ENCODE assay signal across 26 cellular contexts in the genomic region with DNA sequence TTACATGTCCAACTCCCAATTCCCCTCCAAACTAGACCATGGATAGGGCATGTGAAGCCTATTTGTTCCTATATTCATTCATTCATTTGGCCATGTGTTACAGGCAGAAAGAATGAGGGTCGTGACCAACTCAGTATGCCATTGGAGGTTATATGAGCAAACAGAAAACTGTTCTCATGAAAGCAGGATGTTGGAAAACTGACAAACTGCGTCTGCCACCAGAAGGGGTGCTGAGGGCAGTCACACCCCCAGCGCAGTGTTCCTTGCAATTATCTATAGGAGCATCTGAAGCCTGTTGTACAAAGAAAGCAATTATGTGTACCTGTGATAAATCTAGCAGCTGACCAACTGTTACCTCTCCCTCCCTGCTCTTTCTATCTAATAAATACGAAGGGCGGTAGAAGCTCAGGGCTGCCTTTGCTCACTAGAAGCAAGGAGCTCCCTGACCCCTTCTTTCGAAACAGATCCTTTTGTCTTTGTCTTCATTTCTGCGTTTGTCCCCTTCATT. TPM values are rescaled to one million over a fixed set of nuclear protein-coding genes. Genes with fewer than 3 reads are reported as not detected.
A peak's percentile ranks its signal among the peaks of the same experiment; 100 is the strongest.
DNase-seq lines count a peak whose midpoint lies in the region; ATAC-seq and TF ChIP-seq lines count a peak whose summit lies in the region.
"Had no signal": no experiment of that assay in that cellular context is flagged by ENCODE, and none has a peak within 500 bp of the region (broad histone marks: within the 10 kb centered on the region; RNA-seq: fewer than 3 reads in every experiment).

No MANE protein-coding gene starts in this region.

- H3K27ac ChIP-seq in colonic mucosa, result peak overlapping the region; percentile 89
- peak overlapping the region in 3 of 5 donors; percentile 18 to 61 (median 32) for H3K27ac ChIP-seq in stomach
- H3K27ac ChIP-seq: SJSA1, uterus had no signal

- no peaks in the 10 kb centered on the region for H3K27me3 Mint-ChIP-seq in activated CD8-positive, alpha-beta T cell treated with anti-CD3 and anti-CD28 coated beads, Interleukin-2, amount 10 ng/mL, durations not matched to agents 7 days and 5 days (ENCODE audit: low read depth)
- no peaks in the 10 kb centered on the region for H3K27me3 Mint-ChIP-seq in activated T-helper 2 cell treated with anti-CD3 and anti-CD28 coated beads, Interferon-gamma antibody, Interleukin-2, Interleukin-4, amounts not matched to agents 10 μg/mL and 5 μg/mL and 100 μg/mL, durations not matched to agents 14 hours and 24 hours and 36 hours (ENCODE audit: low read depth)
- H3K27me3 Mint-ChIP-seq: activated CD4-positive, alpha-beta T cell treated with anti-CD3 and anti-CD28 coated beads, Interleukin-2, amount 10 ng/mL, durations not matched to agents 24 days and 14 days; effector memory CD8-positive, alpha-beta T cell; naive thymus-derived CD8-positive, alpha-beta T cell had no signal

- H3K4me1 ChIP-seq in colonic mucosa, result peaks cover 4% of the 10 kb centered on the region
- peaks cover 6% of the 10 kb centered on the region for H3K4me1 ChIP-seq in mucosa of descending colon (ENCODE audit: low read depth)
- H3K4me1 ChIP-seq in stomach, result peaks cover 0 to 29% (median 17%) of the 10 kb centered on the region in 4 donors
- H3K4me1 ChIP-seq: SJSA1, uterus had no signal

- no peak for TF ChIP-seq POLR2A in stomach (IDR thresholded peaks at IDR 0.05)

- WGBS in stomach, 5 donors, result 31 to 63% (median 49%) methylated on average over 7 of the region's 7 CpGs

- TF ChIP-seq CTCF in colonic mucosa (IDR thresholded peaks at IDR 0.05), result no peak
- no peak for TF ChIP-seq CTCF in mucosa of descending colon (IDR thresholded peaks at IDR 0.05)
- TF ChIP-seq CTCF in stomach (IDR thresholded peaks at IDR 0.05), result no peak

- no peak overlapping the region for H3K27ac Mint-ChIP-seq in activated CD8-positive, alpha-beta T cell treated with anti-CD3 and anti-CD28 coated beads, Interleukin-2, amount 10 ng/mL, durations not matched to agents 7 days and 5 days
- no peak overlapping the region for H3K27ac Mint-ChIP-seq in activated T-helper 2 cell treated with anti-CD3 and anti-CD28 coated beads, Interferon-gamma antibody, Interleukin-2, Interleukin-4, amounts not matched to agents 10 μg/mL and 5 μg/mL and 100 μg/mL, durations not matched to agents 14 hours and 24 hours and 36 hours
- H3K27ac Mint-ChIP-seq: activated CD4-positive, alpha-beta T cell treated with anti-CD3 and anti-CD28 coated beads, Interleukin-2, amount 10 ng/mL, durations not matched to agents 24 days and 14 days; effector memory CD8-positive, alpha-beta T cell; naive thymus-derived CD8-positive, alpha-beta T cell had no signal

- no peak for TF ChIP-seq EP300 in stomach (IDR thresholded peaks at IDR 0.05)

- POLR2A ChIA-PET in activated CD8-positive, alpha-beta T cell treated with anti-CD3 and anti-CD28 coated beads, Interleukin-2, amount 10 ng/mL, durations not matched to agents 7 days and 5 days (lab: Charles Lee), result no interaction called here

- no peaks in the 10 kb centered on the region for H3K27me3 ChIP-seq in colonic mucosa
- no peaks in the 10 kb centered on the region for H3K27me3 ChIP-seq in stomach
- H3K27me3 ChIP-seq: SJSA1, uterus had no signal

- H3K9me3 ChIP-seq in colonic mucosa (no peaks in the 10 kb centered on the region), mucosa of descending colon (no peaks in the 10 kb centered on the region), stomach (no peaks in the 10 kb centered on the region)
- H3K9me3 ChIP-seq: SJSA1, uterus had no signal

- no peaks in the 10 kb centered on the region for H3K36me3 Mint-ChIP-seq in activated CD8-positive, alpha-beta T cell treated with anti-CD3 and anti-CD28 coated beads, Interleukin-2, amount 10 ng/mL, durations not matched to agents 7 days and 5 days (ENCODE audit: low read depth)
- H3K36me3 Mint-ChIP-seq in activated T-helper 2 cell treated with anti-CD3 and anti-CD28 coated beads, Interferon-gamma antibody, Interleukin-2, Interleukin-4, amounts not matched to agents 10 μg/mL and 5 μg/mL and 100 μg/mL, durations not matched to agents 14 hours and 24 hours and 36 hours (ENCODE audit: low read depth), result no peaks in the 10 kb centered on the region

- H3K36me3 ChIP-seq in colonic mucosa, result no peaks in the 10 kb centered on the region
- no peaks in the 10 kb centered on the region for H3K36me3 ChIP-seq in mucosa of descending colon (ENCODE audit: low read depth)
- H3K36me3 ChIP-seq in stomach, result peaks cover 0 to 22% (median 11%) of the 10 kb centered on the region in 4 donors
- H3K36me3 ChIP-seq: SJSA1, uterus had no signal

- DNase-seq in NCI-H2081 (lab: John Stamatoyannopoulos, UW) (peak; percentile 8 to 48), NCI-H2081 treated with DMSO at 0.1 percent for 48 hours (lab: John Stamatoyannopoulos, UW) (no peak), colonic mucosa (peak; percentile 70), mucosa of descending colon (peak; percentile 60 to 79 (median 67)), stomach (no peak)
- no peak for DNase-seq in activated CD8-positive, alpha-beta T cell treated with anti-CD3 and anti-CD28 coated beads, Interleukin-2, amount 10 ng/mL, durations not matched to agents 7 days and 5 days
- DNase-seq in activated T-helper 2 cell treated with anti-CD3 and anti-CD28 coated beads, Interferon-gamma antibody, Interleukin-2, Interleukin-4, amounts not matched to agents 10 μg/mL and 5 μg/mL and 100 μg/mL, durations not matched to agents 14 hours and 24 hours and 36 hours (ENCODE audit: low spot score), result no peak
- DNase-seq: activated CD4-positive, alpha-beta T cell treated with anti-CD3 and anti-CD28 coated beads, Interleukin-2, amount 10 ng/mL, durations not matched to agents 24 days and 14 days; activated T-cell treated with anti-CD3 and anti-CD28 coated beads, Interleukin-2, amount 50 U/mL, for 1 hour; caudate nucleus; cortex of kidney; DND-41; effector memory CD8-positive, alpha-beta T cell; erythroblast; GF-D8; left ventricle myocardium superior; naive thymus-derived CD8-positive, alpha-beta T cell; NCI-H1092; NCI-H2029; NCI-H226; NCI-H774; occipital lobe; stimulated activated naive CD4-positive, alpha-beta T cell; uterus had no signal

- intact Hi-C loops in colonic mucosa (cut with DNase I), result no loop called here
- intact Hi-C loops in mucosa of descending colon (cut with DNase I, micrococcal nuclease), result no loop called here
- intact Hi-C loops in stomach (cut with DNase I; ENCODE audit: low total_unique reads), result no loop called here
- intact Hi-C loops in activated T-helper 2 cell treated with anti-CD3 and anti-CD28 coated beads, Interferon-gamma antibody, Interleukin-2, Interleukin-4, amounts not matched to agents 10 μg/mL and 5 μg/mL and 100 μg/mL, durations not matched to agents 14 hours and 24 hours and 36 hours (cut with micrococcal nuclease), result no loop called here

- H3K4me1 Mint-ChIP-seq in activated CD8-positive, alpha-beta T cell treated with anti-CD3 and anti-CD28 coated beads, Interleukin-2, amount 10 ng/mL, durations not matched to agents 7 days and 5 days (ENCODE audit: low read depth), result no peaks in the 10 kb centered on the region
- no peaks in the 10 kb centered on the region for H3K4me1 Mint-ChIP-seq in activated T-helper 2 cell treated with anti-CD3 and anti-CD28 coated beads, Interferon-gamma antibody, Interleukin-2, Interleukin-4, amounts not matched to agents 10 μg/mL and 5 μg/mL and 100 μg/mL, durations not matched to agents 14 hours and 24 hours and 36 hours (ENCODE audit: low read depth)
- H3K4me1 Mint-ChIP-seq: activated CD4-positive, alpha-beta T cell treated with anti-CD3 and anti-CD28 coated beads, Interleukin-2, amount 10 ng/mL, durations not matched to agents 24 days and 14 days had no signal

- H3K4me3 ChIP-seq in colonic mucosa, result no peak overlapping the region
- H3K4me3 ChIP-seq in mucosa of descending colon, result no peak overlapping the region
- H3K4me3 ChIP-seq in stomach, result no peak overlapping the region
- H3K4me3 ChIP-seq: SJSA1, uterus had no signal

- CTCF ChIA-PET in activated CD8-positive, alpha-beta T cell treated with anti-CD3 and anti-CD28 coated beads, Interleukin-2, amount 10 ng/mL, durations not matched to agents 7 days and 5 days (lab: Charles Lee), result interaction anchor here (1.5 kb wide), 1 partner anchor 18 kb away, joined by 3 read pairs; no protein-coding TSS in a partner anchor

- ATAC-seq in mucosa of descending colon (peak; percentile 52), HG03135 (IDR thresholded peaks at IDR 0.05; ENCODE audit: unreplicated experiment) (no peak)
- no peak for ATAC-seq in activated CD8-positive, alpha-beta T cell treated with anti-CD3 and anti-CD28 coated beads, Interleukin-2, amount 10 ng/mL, durations not matched to agents 7 days and 5 days
- ATAC-seq: effector memory CD8-positive, alpha-beta T cell; left ventricle myocardium superior; naive thymus-derived CD8-positive, alpha-beta T cell had no signal

- H3K4me3 Mint-ChIP-seq in activated CD8-positive, alpha-beta T cell treated with anti-CD3 and anti-CD28 coated beads, Interleukin-2, amount 10 ng/mL, durations not matched to agents 7 days and 5 days, result no peak overlapping the region
- no peak overlapping the region for H3K4me3 Mint-ChIP-seq in activated T-helper 2 cell treated with anti-CD3 and anti-CD28 coated beads, Interferon-gamma antibody, Interleukin-2, Interleukin-4, amounts not matched to agents 10 μg/mL and 5 μg/mL and 100 μg/mL, durations not matched to agents 14 hours and 24 hours and 36 hours (ENCODE audit: low read depth)
- H3K4me3 Mint-ChIP-seq: activated CD4-positive, alpha-beta T cell treated with anti-CD3 and anti-CD28 coated beads, Interleukin-2, amount 10 ng/mL, durations not matched to agents 24 days and 14 days; effector memory CD8-positive, alpha-beta T cell; naive thymus-derived CD8-positive, alpha-beta T cell had no signal

- no peaks in the 10 kb centered on the region for H3K9me3 Mint-ChIP-seq in activated CD8-positive, alpha-beta T cell treated with anti-CD3 and anti-CD28 coated beads, Interleukin-2, amount 10 ng/mL, durations not matched to agents 7 days and 5 days (ENCODE audit: insufficient read depth)
- H3K9me3 Mint-ChIP-seq in activated T-helper 2 cell treated with anti-CD3 and anti-CD28 coated beads, Interferon-gamma antibody, Interleukin-2, Interleukin-4, amounts not matched to agents 10 μg/mL and 5 μg/mL and 100 μg/mL, durations not matched to agents 14 hours and 24 hours and 36 hours, result no peaks in the 10 kb centered on the region
- H3K9me3 Mint-ChIP-seq: activated CD4-positive, alpha-beta T cell treated with anti-CD3 and anti-CD28 coated beads, Interleukin-2, amount 10 ng/mL, durations not matched to agents 24 days and 14 days; effector memory CD8-positive, alpha-beta T cell; naive thymus-derived CD8-positive, alpha-beta T cell had no signal

- peak overlapping the region; percentile 33 to 89 for H3K9ac ChIP-seq in colonic mucosa (ENCODE audit: low read depth in 2 of 2, low read length in 2 of 2)

RNA-seq across cellular contexts. Expression of a gene that starts 21.1 kb away (rescaled TPM):
- total RNA-seq in colonic mucosa (100 to 1,000 TPM; 130 to 153 TPM), mucosa of descending colon (100 to 1,000 TPM in 2 of 3 donors, 10 to 100 TPM in 1; 79.9 to 296 (median 153) TPM), stomach (10 to 100 TPM in 4 of 5 donors, 1 to 10 TPM in 1; 9.1 to 58.3 (median 48.1) TPM)
- polyA plus RNA-seq in stomach, result 1 to 10 TPM; 4.3 to 5.5 (median 5.0) TPM
- 10 to 100 TPM; 13.0 to 13.8 TPM for total RNA-seq in activated CD8-positive, alpha-beta T cell treated with anti-CD3 and anti-CD28 coated beads, Interleukin-2, amount 10 ng/mL, durations not matched to agents 7 days and 5 days
- total RNA-seq in activated T-helper 2 cell treated with anti-CD3 and anti-CD28 coated beads, Interferon-gamma antibody, Interleukin-2, Interleukin-4, amounts not matched to agents 10 μg/mL and 5 μg/mL and 100 μg/mL, durations not matched to agents 14 hours and 24 hours and 36 hours, result 9.9 and 11.5 TPM in 2 replicates

RNA-seq across cellular contexts. Expression of a gene that starts 21.2 kb away (rescaled TPM):
- 1 to 10 TPM; 1.4 to 2.8 TPM for total RNA-seq in colonic mucosa
- total RNA-seq in mucosa of descending colon, result 1 to 10 TPM; 3.9 to 6.8 (median 4.1) TPM
- 10 to 100 TPM in 1 of 5 donors, 1 to 10 TPM in 2, not detected in 2; 1.8 to 13.0 (median 2.0) TPM for total RNA-seq in stomach
- polyA plus RNA-seq in stomach, result 1 to 10 TPM; 3.9 to 6.4 (median 4.1) TPM
- 1 to 10 TPM; 1.2 to 1.3 TPM for total RNA-seq in activated CD8-positive, alpha-beta T cell treated with anti-CD3 and anti-CD28 coated beads, Interleukin-2, amount 10 ng/mL, durations not matched to agents 7 days and 5 days
- total RNA-seq in activated T-helper 2 cell treated with anti-CD3 and anti-CD28 coated beads, Interferon-gamma antibody, Interleukin-2, Interleukin-4, amounts not matched to agents 10 μg/mL and 5 μg/mL and 100 μg/mL, durations not matched to agents 14 hours and 24 hours and 36 hours, result 0.23 and 0.82 TPM in 2 replicates

RNA-seq across cellular contexts. Expression of a gene that starts 47.9 kb away (rescaled TPM):
- 10 to 100 TPM; 21.6 to 23.5 TPM for total RNA-seq in colonic mucosa
- total RNA-seq in mucosa of descending colon, result 10 to 100 TPM; 18.9 to 20.6 (median 20.5) TPM
- total RNA-seq in stomach, result 10 to 100 TPM; 10.5 to 83.0 (median 27.0) TPM
- 10 to 100 TPM; 13.9 to 17.8 (median 15.7) TPM for polyA plus RNA-seq in stomach
- 10 to 100 TPM; 18.9 to 19.0 TPM for total RNA-seq in activated CD8-positive, alpha-beta T cell treated with anti-CD3 and anti-CD28 coated beads, Interleukin-2, amount 10 ng/mL, durations not matched to agents 7 days and 5 days
- 17.2 and 17.8 TPM in 2 replicates for total RNA-seq in activated T-helper 2 cell treated with anti-CD3 and anti-CD28 coated beads, Interferon-gamma antibody, Interleukin-2, Interleukin-4, amounts not matched to agents 10 μg/mL and 5 μg/mL and 100 μg/mL, durations not matched to agents 14 hours and 24 hours and 36 hours

RNA-seq across cellular contexts. Expression of a gene that starts 48.1 kb away (rescaled TPM):
- 1 to 10 TPM; 3.0 to 5.6 TPM for total RNA-seq in colonic mucosa
- total RNA-seq in mucosa of descending colon, result 1 to 10 TPM; 4.0 to 6.8 (median 6.2) TPM
- total RNA-seq in stomach, result 1 to 10 TPM in 3 of 5 donors, under 1 TPM in 1, not detected in 1; 0.58 to 5.4 (median 3.4) TPM
- polyA plus RNA-seq in stomach, result 1 to 10 TPM; 1.9 to 2.1 (median 1.9) TPM
- total RNA-seq in activated CD8-positive, alpha-beta T cell treated with anti-CD3 and anti-CD28 coated beads, Interleukin-2, amount 10 ng/mL, durations not matched to agents 7 days and 5 days, result 1 to 10 TPM; 1.2 to 1.7 TPM
- total RNA-seq in activated T-helper 2 cell treated with anti-CD3 and anti-CD28 coated beads, Interferon-gamma antibody, Interleukin-2, Interleukin-4, amounts not matched to agents 10 μg/mL and 5 μg/mL and 100 μg/mL, durations not matched to agents 14 hours and 24 hours and 36 hours, result 0.57 and 0.68 TPM in 2 replicates

Comparison
In these comparisons a context has a peak if more than half of its experiments do, and no peak if none do; other contexts are left out.
1. DNase-seq: peak in NCI-H2081 (2 of 2), colonic mucosa (single experiment) and mucosa of descending colon (3 of 3); none in NCI-H2081 treated with DMSO at 0.1 percent for 48 hours (single experiment), stomach (single experiment), activated CD8-positive, alpha-beta T cell treated with anti-CD3 and anti-CD28 coated beads, Interleukin-2, amount 10 ng/mL, durations not matched to agents 7 days and 5 days (single experiment) and activated T-helper 2 cell treated with anti-CD3 and anti-CD28 coated beads, Interferon-gamma antibody, Interleukin-2, Interleukin-4, amounts not matched to agents 10 μg/mL and 5 μg/mL and 100 μg/mL, durations not matched to agents 14 hours and 24 hours and 36 hours (single experiment).